Comparison of ENCODE assay signal across 8 cellular contexts in genomic region chr15:70507772-70508351, GRCh38.
DNase-seq lines count a peak whose midpoint lies in the region; ATAC-seq and TF ChIP-seq lines count a peak whose summit lies in the region.

No MANE protein-coding gene starts in this region.

- no peaks in the 10 kb centered on the region for H3K27me3 Mint-ChIP-seq in type B pancreatic cell

- no peak overlapping the region for H2AFZ ChIP-seq in PC-9

- peaks cover 15% of the 10 kb centered on the region for H3K36me3 Mint-ChIP-seq in type B pancreatic cell

- WGBS in right cardiac atrium: 76% methylated on average over 1 of the region's 1 CpG

- BruUV-seq in PC-9 (replicated peaks; lab: Mats Ljungman, UMichigan): no TSS peak

- no peak for ATAC-seq in right cardiac atrium
- peak; percentile 77 for ATAC-seq in upper lobe of right lung
- ATAC-seq in GM18498 (IDR thresholded peaks at IDR 0.05; ENCODE audit: unreplicated experiment): no peak

- peaks cover 26% of the 10 kb centered on the region for H3K9me3 Mint-ChIP-seq in type B pancreatic cell

- no peak overlapping the region for H3K4me3 Mint-ChIP-seq in type B pancreatic cell

- H3K27ac ChIP-seq in right cardiac atrium (ENCODE audit: low read length) (no peak overlapping the region), PC-9 (peak overlapping the region; percentile 99), upper lobe of right lung (no peak overlapping the region)

- DNase-seq in cardiac septum (ENCODE audit: low spot score): peak; percentile 83
- DNase-seq in right cardiac atrium: no peak
- peak; percentile 73 to 99 for DNase-seq in PC-9
- DNase-seq in epithelial cell of esophagus (ENCODE audit: low read depth): peak; percentile 94
- peak; percentile 77 for DNase-seq in upper lobe of right lung
- DNase-seq in NCI-H2081 treated with DMSO at 0.1 percent for 48 hours (lab: John Stamatoyannopoulos, UW): no peak
- DNase-seq in type B pancreatic cell (ENCODE audit: extremely low spot score, unreplicated experiment): no peak

- H3F3A ChIP-seq in PC-9 (ENCODE audit: insufficient read depth, low read depth): peaks cover 64% of the 10 kb centered on the region

- 0 out of 2 replicates have a peak, but pooled peaks cover 4% of the 10 kb centered on the region for H3K36me3 ChIP-seq in PC-9 (ENCODE audit: low read depth)
- no peaks in the 10 kb centered on the region for H3K36me3 ChIP-seq in upper lobe of right lung

- POLR2A ChIA-PET in PC-9 (lab: Charles Lee; ENCODE audit: unreplicated experiment): interaction anchor here (0.5 to 1.2 kb wide), 5 partner anchors 13 to 1042 kb away, joined by 4 to 8 read pairs (median 7); partner anchors contain the start of gene TLE3

- no peaks in the 10 kb centered on the region for H4K20me1 ChIP-seq in PC-9 (ENCODE audit: insufficient read depth)

- no peak overlapping the region for H3K27ac Mint-ChIP-seq in type B pancreatic cell

- H3K9me3 ChIP-seq in right cardiac atrium (ENCODE audit: control insufficient read depth, low read length) (no peaks in the 10 kb centered on the region), PC-9 (ENCODE audit: insufficient read depth, low read depth) (peaks cover 4% of the 10 kb centered on the region; the same call in 1 of the 2 replicates), upper lobe of right lung (peaks cover 20% of the 10 kb centered on the region)

- no peak overlapping the region for H3K4me3 ChIP-seq in right cardiac atrium (ENCODE audit: low read length)
- H3K4me3 ChIP-seq in PC-9: no peak overlapping the region
- no peak overlapping the region for H3K4me3 ChIP-seq in epithelial cell of esophagus (ENCODE audit: low read length)
- H3K4me3 ChIP-seq in upper lobe of right lung: no peak overlapping the region

- no peaks in the 10 kb centered on the region for H3K9me2 ChIP-seq in PC-9 (ENCODE audit: insufficient read depth)

- TF ChIP-seq CTCF in PC-9 (conservative IDR thresholded peaks at IDR 0.05) (no peak), epithelial cell of esophagus (IDR thresholded peaks at IDR 0.05; ENCODE audit: insufficient read depth, low read depth, low read length, missing control alignments) (no peak), upper lobe of right lung (IDR thresholded peaks at IDR 0.05) (no peak), type B pancreatic cell (conservative IDR thresholded peaks at IDR 0.05) (no peak)

- CTCF ChIA-PET in PC-9 (lab: Charles Lee): interaction anchor here (0.9 to 1.0 kb wide), 2 partner anchors 61 to 239 kb away, joined by 3 to 4 read pairs; no protein-coding TSS in a partner anchor

- H3K27me3 ChIP-seq in right cardiac atrium (ENCODE audit: control insufficient read depth, insufficient read depth): no peaks in the 10 kb centered on the region
- no peaks in the 10 kb centered on the region for H3K27me3 ChIP-seq in PC-9 (ENCODE audit: insufficient read depth, low read depth)
- H3K27me3 ChIP-seq in upper lobe of right lung: no peaks in the 10 kb centered on the region

- H3K4me2 ChIP-seq in PC-9: peak overlapping the region; percentile 73

- intact Hi-C loops in cardiac septum (cut with DNase I): no loop called here
- intact Hi-C loops in right cardiac atrium (cut with DNase I): no loop called here
- intact Hi-C loops in PC-9 (cut with micrococcal nuclease; ENCODE audit: unreplicated experiment): loop anchor here (1.0 to 5.0 kb wide), 6 partner anchors 14 to 789 kb away; partner anchors contain the start of gene TLE3
- intact Hi-C loops in upper lobe of right lung (cut with DNase I): no loop called here

- H3K4me1 ChIP-seq in right cardiac atrium (ENCODE audit: control insufficient read depth, insufficient read depth, low read length) (peaks cover 12% of the 10 kb centered on the region), PC-9 (replicated peaks; ENCODE audit: insufficient read depth) (peaks cover 69% of the 10 kb centered on the region), upper lobe of right lung (peaks cover 27% of the 10 kb centered on the region)

- H3K4me1 Mint-ChIP-seq in type B pancreatic cell (ENCODE audit: unreplicated experiment): peaks cover 35% of the 10 kb centered on the region

- H3K79me2 ChIP-seq in PC-9 (ENCODE audit: low read depth): no peaks in the 10 kb centered on the region

Comparison
In these comparisons a context has a peak if more than half of its experiments do, and no peak if none do; other contexts are left out.
1. DNase-seq: peak in cardiac septum (single experiment), PC-9 (2 of 2), epithelial cell of esophagus (single experiment) and upper lobe of right lung (single experiment); none in right cardiac atrium (0 of 3), NCI-H2081 treated with DMSO at 0.1 percent for 48 hours (single experiment) and type B pancreatic cell (single experiment).